19 cellular contexts compared by ENCODE assay signal in genomic region chr6:162854734-162855191, GRCh38.
A peak's percentile ranks its signal among the peaks of the same experiment; 100 is the strongest.
DNase-seq lines count a peak whose midpoint lies in the region; ATAC-seq, FAIRE-seq and TF ChIP-seq lines count a peak whose summit lies in the region.
"Had no signal": no experiment of that assay in that cellular context is flagged by ENCODE, and none has a peak within 500 bp of the region (broad histone marks: within the 10 kb centered on the region; RNA-seq: fewer than 3 reads in every experiment).

No MANE protein-coding gene starts in this region.

- H3K79me2 ChIP-seq in GM12878 (ENCODE audit: control insufficient read depth, insufficient read depth, low read length) (no peaks in the 10 kb centered on the region), mesendoderm (ENCODE audit: control insufficient read depth, insufficient read depth, low read length) (no peaks in the 10 kb centered on the region)

- RAD21 ChIA-PET in GM12878 (lab: Charles Lee; ENCODE audit: unreplicated experiment) = no interaction called here

- H2BK15ac ChIP-seq in mesendoderm (replicated peaks; ENCODE audit: low read depth) = no peak overlapping the region

- TF ChIP-seq CTCF in GM12878 (IDR thresholded peaks at IDR 0.05 in 2 of 3, conservative IDR thresholded peaks at IDR 0.05 in 1 of 3; ENCODE audit: control insufficient read depth in 2 of 3, extremely low read depth in 1 of 3, insufficient read depth in 1 of 3, low read depth in 3 of 3, low read length in 3 of 3) = no peak

- H3K4me1 ChIP-seq in right cardiac atrium (ENCODE audit: control insufficient read depth, insufficient read depth, low read length) = no peaks in the 10 kb centered on the region
- no peaks in the 10 kb centered on the region for H3K4me1 ChIP-seq in GM12878 (ENCODE audit: control insufficient read depth, insufficient read depth, low read length)
- H3K4me1 ChIP-seq in mesendoderm (ENCODE audit: control insufficient read depth, low read depth, low read length) = no peaks in the 10 kb centered on the region
- H3K4me1 ChIP-seq: colonic mucosa, psoas muscle, SJCRH30 had no signal

- H3K9ac ChIP-seq in GM12878 (ENCODE audit: control insufficient read depth, insufficient read depth, low read length) (no peak overlapping the region), mesendoderm (ENCODE audit: low read length) (no peak overlapping the region)

- H3K79me1 ChIP-seq in mesendoderm (ENCODE audit: low read length) = no peaks in the 10 kb centered on the region

- no peaks in the 10 kb centered on the region for H3K36me3 Mint-ChIP-seq in stimulated activated naive B cell treated with anti-CD40 and anti-IgM and Interleukin-4, amounts not matched to agents 10 μg/mL and 1 μg/mL and 100 μg/mL, for 72 hours
- H3K36me3 Mint-ChIP-seq: type B pancreatic cell had no signal

- no peak overlapping the region for H4K8ac ChIP-seq in mesendoderm (ENCODE audit: low read depth, low read length)

- H3K4me3 ChIP-seq in right cardiac atrium (ENCODE audit: low read length) = no peak overlapping the region
- no peak overlapping the region for H3K4me3 ChIP-seq in GM12878
- H3K4me3 ChIP-seq in mesendoderm (ENCODE audit: low read length) = no peak overlapping the region
- H3K4me3 ChIP-seq: colonic mucosa, heart right ventricle, psoas muscle, SJCRH30 had no signal

- no peaks in the 10 kb centered on the region for H4K20me1 ChIP-seq in GM12878 (ENCODE audit: control insufficient read depth, insufficient read depth)

- no peak overlapping the region for H3K56ac ChIP-seq in mesendoderm (ENCODE audit: low read length)

- no peak overlapping the region for H3K4ac ChIP-seq in mesendoderm (ENCODE audit: low read depth, low read length)

- CTCF ChIA-PET in GM12878 (lab: Yijun Ruan, JAX) = no interaction called here

- H3K4me2 ChIP-seq in GM12878 (ENCODE audit: control insufficient read depth, insufficient read depth) (no peak overlapping the region), mesendoderm (ENCODE audit: low read length) (no peak overlapping the region)

- H2BK120ac ChIP-seq in mesendoderm (ENCODE audit: low read depth, low read length) = no peak overlapping the region

- H3K27me3 ChIP-seq in right cardiac atrium (ENCODE audit: control insufficient read depth, insufficient read depth) (no peaks in the 10 kb centered on the region), GM12878 (replicated peaks in 1 of 2; ENCODE audit: control insufficient read depth in 2 of 2, insufficient read depth in 2 of 2, low read length in 1 of 2) (no peaks in the 10 kb centered on the region), mesendoderm (ENCODE audit: insufficient read depth, low read length, poor library complexity) (no peaks in the 10 kb centered on the region)
- H3K27me3 ChIP-seq: colonic mucosa, heart right ventricle had no signal

- TF ChIP-seq POLR2A in GM12878 (IDR thresholded peaks at IDR 0.05; ENCODE audit: low read depth, low read length) = no peak

- H3K9me3 ChIP-seq in right cardiac atrium (ENCODE audit: control insufficient read depth, low read length) (no peaks in the 10 kb centered on the region), GM12878 (replicated peaks; ENCODE audit: control insufficient read depth, insufficient read depth, low read length) (no peaks in the 10 kb centered on the region)
- H3K9me3 ChIP-seq: colonic mucosa, heart right ventricle, psoas muscle, SJCRH30 had no signal

- intact Hi-C loops in right cardiac atrium (cut with DNase I) = loop anchor here in 1 of 4 donors (10.0 kb wide), 1 partner anchor 560 kb away; the partner anchor contains the start of gene QKI
- intact Hi-C loops in cardiac septum (cut with DNase I) = loop anchor here (5.0 to 10.0 kb wide), 3 partner anchors 330 to 1100 kb away; no protein-coding TSS in a partner anchor
- intact Hi-C loops in GM12878 (cut with micrococcal nuclease; ENCODE audit: unreplicated experiment) = no loop called here

- peak; percentile 15 to 29 for ATAC-seq in right cardiac atrium
- ATAC-seq in GM12878 = peak; percentile 65
- no peak for ATAC-seq in HG03095 (IDR thresholded peaks at IDR 0.05; ENCODE audit: unreplicated experiment)
- no peak for ATAC-seq in stimulated activated naive B cell treated with anti-CD40 and anti-IgM and Interleukin-4, amounts not matched to agents 10 μg/mL and 1 μg/mL and 100 μg/mL, for 72 hours (replicated peaks)

- H3K27ac ChIP-seq in right cardiac atrium (ENCODE audit: low read length) (no peak overlapping the region), GM12878 (ENCODE audit: control insufficient read depth, insufficient read depth) (no peak overlapping the region), mesendoderm (ENCODE audit: low read depth, low read length) (no peak overlapping the region)
- H3K27ac ChIP-seq: colonic mucosa, heart right ventricle, psoas muscle, SJCRH30 had no signal

- no peak for TF ChIP-seq RAD21 in GM12878 (IDR thresholded peaks at IDR 0.05; ENCODE audit: insufficient read depth, low read depth, low read length)

- peaks cover 0 to 2% of the 10 kb centered on the region in 2 donors for H3K9me3 Mint-ChIP-seq in stimulated activated naive B cell treated with anti-CD40 and anti-IgM and Interleukin-4, amounts not matched to agents 10 μg/mL and 1 μg/mL and 100 μg/mL, for 72 hours
- H3K9me3 Mint-ChIP-seq: activated CD4-positive, alpha-beta T cell treated with anti-CD3 and anti-CD28 coated beads, Interleukin-2, amount 10 ng/mL, durations not matched to agents 7 days and 5 days; type B pancreatic cell had no signal

- no peak overlapping the region for H3K18ac ChIP-seq in mesendoderm (ENCODE audit: low read length)

- no peak for DNase-seq in right cardiac atrium
- no peak for DNase-seq in cardiac septum (ENCODE audit: low spot score)
- no peak for DNase-seq in GM12878 (ENCODE audit: low read depth, low spot score)
- peak; percentile 24 for DNase-seq in mesendoderm
- no peak for DNase-seq in HuH-7 (ENCODE audit: low spot score)
- DNase-seq in stimulated activated naive B cell treated with anti-CD40 and anti-IgM and Interleukin-4, amounts not matched to agents 10 μg/mL and 1 μg/mL and 100 μg/mL, for 72 hours = no peak
- no peak for DNase-seq in HCEC 1CT
- DNase-seq: activated CD4-positive, alpha-beta T cell treated with anti-CD3 and anti-CD28 coated beads, Interleukin-2, amount 10 ng/mL, durations not matched to agents 7 days and 5 days; activated T-cell treated with anti-CD3 and anti-CD28 coated beads, Interleukin-2, amount 50 U/mL, for 48 hours; Calu3; colonic mucosa; erythroblast; heart right ventricle; NCI-H187; psoas muscle; SJCRH30; T1000 had no signal

- H3K4me3 Mint-ChIP-seq in stimulated activated naive B cell treated with anti-CD40 and anti-IgM and Interleukin-4, amounts not matched to agents 10 μg/mL and 1 μg/mL and 100 μg/mL, for 72 hours = no peak overlapping the region
- H3K4me3 Mint-ChIP-seq: activated CD4-positive, alpha-beta T cell treated with anti-CD3 and anti-CD28 coated beads, Interleukin-2, amount 10 ng/mL, durations not matched to agents 7 days and 5 days; type B pancreatic cell had no signal

- H3K4me1 Mint-ChIP-seq in stimulated activated naive B cell treated with anti-CD40 and anti-IgM and Interleukin-4, amounts not matched to agents 10 μg/mL and 1 μg/mL and 100 μg/mL, for 72 hours = no peaks in the 10 kb centered on the region
- H3K4me1 Mint-ChIP-seq: activated CD4-positive, alpha-beta T cell treated with anti-CD3 and anti-CD28 coated beads, Interleukin-2, amount 10 ng/mL, durations not matched to agents 7 days and 5 days had no signal

- WGBS in right cardiac atrium = 82% methylated on average over 20 of the region's 20 CpGs
- 53% methylated on average over 20 of the region's 20 CpGs for WGBS in GM12878 (ENCODE audit: insufficient coverage, insufficient replicate concordance, low lambda C conversion rate, missing lambda C conversion rate)
- no CpG with 5 or more reads among the region's 20 CpGs for WGBS in mesendoderm (ENCODE audit: extremely low coverage, insufficient coverage, low lambda C conversion rate)

- no TSS peak for BruUV-seq in GM12878 (replicated peaks; lab: Mats Ljungman, UMichigan)

- in situ Hi-C loops in GM12878 (cut with MboI) = no loop called here

- no peak for FAIRE-seq in GM12878 (lab: Jason Lieb, UNC)

- H2AFZ ChIP-seq in GM12878 (ENCODE audit: control insufficient read depth, low read depth, low read length) = no peak overlapping the region

- H3K27me3 Mint-ChIP-seq in stimulated activated naive B cell treated with anti-CD40 and anti-IgM and Interleukin-4, amounts not matched to agents 10 μg/mL and 1 μg/mL and 100 μg/mL, for 72 hours = no peaks in the 10 kb centered on the region
- H3K27me3 Mint-ChIP-seq: activated CD4-positive, alpha-beta T cell treated with anti-CD3 and anti-CD28 coated beads, Interleukin-2, amount 10 ng/mL, durations not matched to agents 7 days and 5 days; type B pancreatic cell had no signal

- no peak overlapping the region for H3K27ac Mint-ChIP-seq in stimulated activated naive B cell treated with anti-CD40 and anti-IgM and Interleukin-4, amounts not matched to agents 10 μg/mL and 1 μg/mL and 100 μg/mL, for 72 hours
- H3K27ac Mint-ChIP-seq: activated CD4-positive, alpha-beta T cell treated with anti-CD3 and anti-CD28 coated beads, Interleukin-2, amount 10 ng/mL, durations not matched to agents 7 days and 5 days; type B pancreatic cell had no signal

- H3K36me3 ChIP-seq in GM12878 (ENCODE audit: control insufficient read depth in 2 of 2, insufficient read depth in 2 of 2, low read length in 1 of 2) = no peaks in the 10 kb centered on the region
- H3K36me3 ChIP-seq in mesendoderm (ENCODE audit: control insufficient read depth, insufficient read depth, low read length) = no peaks in the 10 kb centered on the region
- H3K36me3 ChIP-seq: colonic mucosa, heart right ventricle, SJCRH30 had no signal

- no peak overlapping the region for H4K5ac ChIP-seq in mesendoderm (ENCODE audit: low read length)

- no peak for TF ChIP-seq EP300 in GM12878 (IDR thresholded peaks at IDR 0.05; ENCODE audit: borderline replicate concordance in 1 of 2, control insufficient read depth in 1 of 2, low read depth in 2 of 2, low read length in 2 of 2)

- no peak overlapping the region for H3K23ac ChIP-seq in mesendoderm (ENCODE audit: low read length)

- POLR2A ChIA-PET in GM12878 (lab: Charles Lee) = no interaction called here

- no peak overlapping the region for H2BK5ac ChIP-seq in mesendoderm (ENCODE audit: low read length)

- SMC1A ChIA-PET in GM12878 (lab: Charles Lee; ENCODE audit: uncharacterized antibody, unreplicated experiment) = no interaction called here

- no peak overlapping the region for H2AK5ac ChIP-seq in mesendoderm (ENCODE audit: low read length)

TF ChIP-seq in GM12878, 131 proteins besides CTCF, POLR2A, EP300 and RAD21 (continues in another document):
- TF ChIP-seq HDAC2 (IDR thresholded peaks at IDR 0.05) = no peak
- no peak for TF ChIP-seq ZBED1 (IDR thresholded peaks at IDR 0.05; ENCODE audit: borderline replicate concordance)
- TF ChIP-seq SUZ12 (IDR thresholded peaks at IDR 0.05; ENCODE audit: unreplicated experiment) = no peak
- TF ChIP-seq CBX5 (IDR thresholded peaks at IDR 0.05; ENCODE audit: low read depth) = no peak
- TF ChIP-seq ESRRA (IDR thresholded peaks at IDR 0.05; ENCODE audit: low read length) = no peak

Comparison
In these comparisons a context has a peak if more than half of its experiments do, and no peak if none do; other contexts are left out.
1. ATAC-seq: peak in right cardiac atrium (2 of 2) and GM12878 (single experiment); none in HG03095 (single experiment) and stimulated activated naive B cell treated with anti-CD40 and anti-IgM and Interleukin-4, amounts not matched to agents 10 μg/mL and 1 μg/mL and 100 μg/mL, for 72 hours (0 of 2).